Comparison of ENCODE assay signal across 24 cellular contexts in the genomic region with DNA sequence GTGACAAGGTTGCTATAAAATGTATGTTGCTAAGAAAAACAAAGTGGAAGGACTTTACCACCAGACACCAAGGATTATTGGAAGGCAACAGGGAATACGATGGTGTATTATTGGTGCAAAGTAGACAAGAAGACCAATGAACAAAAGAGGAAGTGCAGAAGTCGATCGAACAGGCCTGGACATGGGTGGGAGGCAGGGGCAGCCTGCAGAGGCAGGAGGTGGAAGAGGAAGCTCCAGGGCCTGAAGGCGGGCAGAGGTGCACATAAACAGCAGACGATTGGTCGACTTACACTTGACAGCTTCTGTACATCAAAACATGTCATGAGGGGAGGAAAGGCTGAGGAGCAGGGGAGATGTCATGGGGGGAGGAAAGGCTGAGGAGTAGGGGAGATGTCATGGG. TPM values are rescaled to one million over a fixed set of nuclear protein-coding genes. Genes with fewer than 3 reads are reported as not detected.
DNase-seq lines count a peak whose midpoint lies in the region; ATAC-seq, FAIRE-seq and TF ChIP-seq lines count a peak whose summit lies in the region.
"Had no signal": no experiment of that assay in that cellular context is flagged by ENCODE, and none has a peak within 500 bp of the region (broad histone marks: within the 10 kb centered on the region; RNA-seq: fewer than 3 reads in every experiment).

No MANE protein-coding gene starts in this region.

- FAIRE-seq in D721Med (lab: Jason Lieb, UNC), result no peak
- FAIRE-seq: G401.6, small intestine had no signal

- no peaks in the 10 kb centered on the region for H3K4me1 Mint-ChIP-seq in chondrocyte (ENCODE audit: low read depth)
- H3K4me1 Mint-ChIP-seq in activated T-helper 2 cell treated with anti-CD3 and anti-CD28 coated beads, Interferon-gamma antibody, Interleukin-2, Interleukin-4, amounts not matched to agents 10 μg/mL and 5 μg/mL and 100 μg/mL, durations not matched to agents 14 hours and 24 hours and 36 hours (ENCODE audit: low read depth), result peaks cover 5% of the 10 kb centered on the region
- H3K4me1 Mint-ChIP-seq: immature natural killer cell had no signal

- H3K36me3 ChIP-seq in upper lobe of right lung, result no peaks in the 10 kb centered on the region
- H3K36me3 ChIP-seq: ascending aorta, Peyer's patch had no signal

- ATAC-seq in right cardiac atrium (no peak), left cardiac atrium (no peak), upper lobe of right lung (peak; percentile 59)

- H3K27me3 ChIP-seq in right cardiac atrium (ENCODE audit: control insufficient read depth, insufficient read depth) (no peaks in the 10 kb centered on the region), upper lobe of right lung (peaks cover 14% of the 10 kb centered on the region)
- H3K27me3 ChIP-seq: ascending aorta, Peyer's patch had no signal

- 24% methylated on average over 6 of the region's 6 CpGs for WGBS in right cardiac atrium

- no peak overlapping the region for H3K4me3 Mint-ChIP-seq in chondrocyte (ENCODE audit: unreplicated experiment)
- H3K4me3 Mint-ChIP-seq in activated T-helper 2 cell treated with anti-CD3 and anti-CD28 coated beads, Interferon-gamma antibody, Interleukin-2, Interleukin-4, amounts not matched to agents 10 μg/mL and 5 μg/mL and 100 μg/mL, durations not matched to agents 14 hours and 24 hours and 36 hours (ENCODE audit: low read depth), result no peak overlapping the region
- H3K4me3 Mint-ChIP-seq: immature natural killer cell, type B pancreatic cell had no signal

- intact Hi-C loops in right cardiac atrium (cut with DNase I) (no loop called here), left cardiac atrium (cut with DNase I) (no loop called here), upper lobe of right lung (cut with DNase I) (no loop called here)
- intact Hi-C loops in activated T-helper 2 cell treated with anti-CD3 and anti-CD28 coated beads, Interferon-gamma antibody, Interleukin-2, Interleukin-4, amounts not matched to agents 10 μg/mL and 5 μg/mL and 100 μg/mL, durations not matched to agents 14 hours and 24 hours and 36 hours (cut with micrococcal nuclease), result no loop called here

- TF ChIP-seq CTCF in chondrocyte (IDR thresholded peaks at IDR 0.05) (no peak), upper lobe of right lung (IDR thresholded peaks at IDR 0.05) (no peak), D721Med (IDR thresholded peaks at IDR 0.05; ENCODE audit: insufficient read depth, missing control alignments) (no peak)

- H3K27ac Mint-ChIP-seq in chondrocyte (ENCODE audit: unreplicated experiment), result no peak overlapping the region
- H3K27ac Mint-ChIP-seq in activated T-helper 2 cell treated with anti-CD3 and anti-CD28 coated beads, Interferon-gamma antibody, Interleukin-2, Interleukin-4, amounts not matched to agents 10 μg/mL and 5 μg/mL and 100 μg/mL, durations not matched to agents 14 hours and 24 hours and 36 hours, result no peak overlapping the region
- H3K27ac Mint-ChIP-seq: immature natural killer cell, type B pancreatic cell had no signal

- H3K4me3 ChIP-seq in right cardiac atrium (ENCODE audit: low read length), result no peak overlapping the region
- no peak overlapping the region for H3K4me3 ChIP-seq in upper lobe of right lung
- H3K4me3 ChIP-seq: ascending aorta, Peyer's patch had no signal

- peak in 2 of 3 donors; percentile 10 to 30 for DNase-seq in right cardiac atrium
- DNase-seq in left cardiac atrium, result no peak
- DNase-seq in NOMO-1 treated with dmso at 0.1 percent for 144 hours (lab: John Stamatoyannopoulos, UW; ENCODE audit: unreplicated experiment), result peak; percentile 99
- peak; percentile 49 for DNase-seq in chondrocyte (ENCODE audit: low spot score)
- DNase-seq in upper lobe of right lung, result no peak
- no peak for DNase-seq in D721Med (ENCODE audit: insufficient read length, low spot score)
- DNase-seq in activated T-helper 2 cell treated with anti-CD3 and anti-CD28 coated beads, Interferon-gamma antibody, Interleukin-2, Interleukin-4, amounts not matched to agents 10 μg/mL and 5 μg/mL and 100 μg/mL, durations not matched to agents 14 hours and 24 hours and 36 hours (ENCODE audit: low spot score), result no peak
- no peak for DNase-seq in NCI-H2171 (lab: John Stamatoyannopoulos, UW)
- DNase-seq: ACHN; activated CD4-positive, CD25-positive, alpha-beta regulatory T cell treated with anti-CD3 and anti-CD28 coated beads, Interleukin-2, amount 50 U/mL, for 72 hours; cortex of kidney; immature natural killer cell; mesenchymal stem cell; NCI-H1694; NCI-H510A; small intestine; stimulated activated naive CD4-positive, alpha-beta T cell had no signal

- peaks cover 47% of the 10 kb centered on the region for H3K27me3 Mint-ChIP-seq in chondrocyte (ENCODE audit: low read depth)
- H3K27me3 Mint-ChIP-seq in activated T-helper 2 cell treated with anti-CD3 and anti-CD28 coated beads, Interferon-gamma antibody, Interleukin-2, Interleukin-4, amounts not matched to agents 10 μg/mL and 5 μg/mL and 100 μg/mL, durations not matched to agents 14 hours and 24 hours and 36 hours (ENCODE audit: low read depth), result peaks cover 14% of the 10 kb centered on the region

- H3K4me1 ChIP-seq in right cardiac atrium (ENCODE audit: control insufficient read depth, insufficient read depth, low read length), result no peaks in the 10 kb centered on the region
- H3K4me1 ChIP-seq in upper lobe of right lung, result peaks cover 5% of the 10 kb centered on the region
- H3K4me1 ChIP-seq: ascending aorta had no signal

- H3K36me3 Mint-ChIP-seq in chondrocyte (ENCODE audit: low read depth), result no peaks in the 10 kb centered on the region
- no peaks in the 10 kb centered on the region for H3K36me3 Mint-ChIP-seq in activated T-helper 2 cell treated with anti-CD3 and anti-CD28 coated beads, Interferon-gamma antibody, Interleukin-2, Interleukin-4, amounts not matched to agents 10 μg/mL and 5 μg/mL and 100 μg/mL, durations not matched to agents 14 hours and 24 hours and 36 hours (ENCODE audit: low read depth)
- H3K36me3 Mint-ChIP-seq: immature natural killer cell, type B pancreatic cell had no signal

- H3K9me3 ChIP-seq in right cardiac atrium (ENCODE audit: control insufficient read depth, low read length), result no peaks in the 10 kb centered on the region
- H3K9me3 ChIP-seq in upper lobe of right lung, result no peaks in the 10 kb centered on the region
- H3K9me3 ChIP-seq: ascending aorta, Peyer's patch had no signal

- H3K27ac ChIP-seq in right cardiac atrium (ENCODE audit: low read length), result no peak overlapping the region
- H3K27ac ChIP-seq in upper lobe of right lung, result no peak overlapping the region
- H3K27ac ChIP-seq: ascending aorta, KMS-11, Peyer's patch had no signal

- no peaks in the 10 kb centered on the region for H3K9me3 Mint-ChIP-seq in chondrocyte (ENCODE audit: low read depth)
- no peaks in the 10 kb centered on the region for H3K9me3 Mint-ChIP-seq in activated T-helper 2 cell treated with anti-CD3 and anti-CD28 coated beads, Interferon-gamma antibody, Interleukin-2, Interleukin-4, amounts not matched to agents 10 μg/mL and 5 μg/mL and 100 μg/mL, durations not matched to agents 14 hours and 24 hours and 36 hours
- H3K9me3 Mint-ChIP-seq: immature natural killer cell, type B pancreatic cell had no signal

RNA-seq across cellular contexts. Expression of a gene that starts 10.5 kb away (rescaled TPM):
- total RNA-seq in right cardiac atrium, result not detected
- polyA plus RNA-seq in right cardiac atrium, result not detected
- total RNA-seq in left cardiac atrium, result not detected
- not detected in 3 replicates for total RNA-seq in chondrocyte
- total RNA-seq in upper lobe of right lung, result not detected
- not detected in 2 replicates for total RNA-seq in activated T-helper 2 cell treated with anti-CD3 and anti-CD28 coated beads, Interferon-gamma antibody, Interleukin-2, Interleukin-4, amounts not matched to agents 10 μg/mL and 5 μg/mL and 100 μg/mL, durations not matched to agents 14 hours and 24 hours and 36 hours
- total RNA-seq: ascending aorta, epithelial cell of proximal tubule, osteocyte had no signal
- polyA plus RNA-seq: immature natural killer cell had no signal

RNA-seq across cellular contexts. Expression of a gene that starts 34.3 kb away (rescaled TPM):
- total RNA-seq in right cardiac atrium (not detected), left cardiac atrium (not detected), chondrocyte (not detected in 3 replicates), upper lobe of right lung (not detected)
- not detected for polyA plus RNA-seq in right cardiac atrium
- total RNA-seq in activated T-helper 2 cell treated with anti-CD3 and anti-CD28 coated beads, Interferon-gamma antibody, Interleukin-2, Interleukin-4, amounts not matched to agents 10 μg/mL and 5 μg/mL and 100 μg/mL, durations not matched to agents 14 hours and 24 hours and 36 hours, result not detected in 2 replicates
- total RNA-seq: ascending aorta, epithelial cell of proximal tubule, osteocyte had no signal
- polyA plus RNA-seq: immature natural killer cell had no signal

Comparison
In these comparisons a context has a peak if more than half of its experiments do, and no peak if none do; other contexts are left out.
1. DNase-seq: peak in right cardiac atrium (2 of 3), NOMO-1 treated with dmso at 0.1 percent for 144 hours (single experiment) and chondrocyte (single experiment); none in left cardiac atrium (single experiment), upper lobe of right lung (single experiment), D721Med (single experiment), activated T-helper 2 cell treated with anti-CD3 and anti-CD28 coated beads, Interferon-gamma antibody, Interleukin-2, Interleukin-4, amounts not matched to agents 10 μg/mL and 5 μg/mL and 100 μg/mL, durations not matched to agents 14 hours and 24 hours and 36 hours (single experiment) and NCI-H2171 (single experiment).